24 cellular contexts compared by ENCODE assay signal in the genomic region with DNA sequence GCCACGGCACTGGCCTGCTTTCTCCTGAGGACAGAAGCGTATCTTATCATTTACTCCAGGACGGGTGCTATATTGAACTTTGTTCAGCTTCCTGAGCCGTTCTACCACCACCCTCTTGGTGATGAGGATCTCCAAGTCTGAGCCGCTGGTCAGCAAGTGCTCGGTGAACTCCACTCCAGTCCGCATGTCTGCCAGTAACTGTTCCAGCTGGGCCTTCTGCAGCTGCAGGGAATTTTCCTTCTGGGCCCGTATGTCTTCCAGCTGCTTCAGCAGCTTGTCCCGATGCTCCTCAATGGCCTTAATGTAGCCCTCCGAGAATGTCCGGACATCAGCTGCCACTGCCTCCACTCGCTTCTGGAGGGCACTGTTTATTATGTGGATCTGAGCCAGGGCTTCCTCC. TPM values are rescaled to one million over a fixed set of nuclear protein-coding genes. Genes with fewer than 3 reads are reported as not detected.
"Had no signal": no experiment of that assay in that cellular context is flagged by ENCODE, and none has a peak within 500 bp of the region (broad histone marks: within the 10 kb centered on the region; RNA-seq: fewer than 3 reads in every experiment).

No MANE protein-coding gene starts in this region.

- H3K36me3 ChIP-seq: neutrophil, spleen, transverse colon had no signal

- ATAC-seq: effector memory CD8-positive, alpha-beta T cell; heart left ventricle; left colon; left ventricle myocardium superior; mucosa of descending colon; naive thymus-derived CD4-positive, alpha-beta T cell; pancreas; sciatic nerve; stimulated activated naive B cell treated with anti-CD40 and anti-IgM and Interleukin-4, amounts not matched to agents 10 μg/mL and 1 μg/mL and 100 μg/mL, for 72 hours had no signal

- DNase-seq: cerebellar nuclear complex; cortex of kidney; effector memory CD8-positive, alpha-beta T cell; erythroblast; esophagus squamous epithelium; hippocampal formation; left colon; left ventricle myocardium superior; mucosa of descending colon; naive thymus-derived CD4-positive, alpha-beta T cell; nephron progenitor cell; spleen; stimulated activated CD4-positive, alpha-beta T cell treated with anti-CD3 and anti-CD28 coated beads, Interleukin-4, amount 100 ng/mL, for 4 hours; stimulated activated naive B cell treated with anti-CD40 and anti-IgM and Interleukin-4, amounts not matched to agents 10 μg/mL and 1 μg/mL and 100 μg/mL, for 72 hours; transverse colon had no signal

- H3K9me3 ChIP-seq: esophagus squamous epithelium, heart left ventricle, mucosa of descending colon, neutrophil, pancreas, spleen, thoracic aorta, transverse colon, vagina had no signal

- H3K36me3 Mint-ChIP-seq: memory B cell; naive thymus-derived CD4-positive, alpha-beta T cell had no signal

- H3K27ac Mint-ChIP-seq: memory B cell; naive thymus-derived CD4-positive, alpha-beta T cell; nephron progenitor cell; stimulated activated naive B cell treated with anti-CD40 and anti-IgM and Interleukin-4, amounts not matched to agents 10 μg/mL and 1 μg/mL and 100 μg/mL, for 72 hours; stimulated activated naive CD8-positive, alpha-beta T cell treated with anti-CD3 and anti-CD28 coated beads, Interleukin-15, Interleukin-2, amounts not matched to agents 100 ng/mL and 50 ng/mL, for 24 hours had no signal

- H3K27me3 Mint-ChIP-seq: effector memory CD8-positive, alpha-beta T cell; stimulated activated naive B cell treated with anti-CD40 and anti-IgM and Interleukin-4, amounts not matched to agents 10 μg/mL and 1 μg/mL and 100 μg/mL, for 72 hours had no signal

- H3K27me3 ChIP-seq: esophagus squamous epithelium, heart left ventricle, pancreas, transverse colon, vagina had no signal

- H3K27ac ChIP-seq: esophagus squamous epithelium, heart left ventricle, neutrophil, spleen, thoracic aorta, transverse colon, vagina had no signal

- H3K4me3 ChIP-seq: esophagus squamous epithelium, heart left ventricle, lung, mucosa of descending colon, pancreas, spleen, thoracic aorta, transverse colon, vagina had no signal

- H3K4me3 Mint-ChIP-seq: effector memory CD8-positive, alpha-beta T cell; memory B cell; naive thymus-derived CD4-positive, alpha-beta T cell; nephron progenitor cell; stimulated activated naive B cell treated with anti-CD40 and anti-IgM and Interleukin-4, amounts not matched to agents 10 μg/mL and 1 μg/mL and 100 μg/mL, for 72 hours; stimulated activated naive CD8-positive, alpha-beta T cell treated with anti-CD3 and anti-CD28 coated beads, Interleukin-15, Interleukin-2, amounts not matched to agents 100 ng/mL and 50 ng/mL, for 24 hours had no signal

- H3K9me3 Mint-ChIP-seq: effector memory CD8-positive, alpha-beta T cell; memory B cell; naive thymus-derived CD4-positive, alpha-beta T cell; nephron progenitor cell; stimulated activated naive B cell treated with anti-CD40 and anti-IgM and Interleukin-4, amounts not matched to agents 10 μg/mL and 1 μg/mL and 100 μg/mL, for 72 hours; stimulated activated naive CD8-positive, alpha-beta T cell treated with anti-CD3 and anti-CD28 coated beads, Interleukin-15, Interleukin-2, amounts not matched to agents 100 ng/mL and 50 ng/mL, for 24 hours had no signal

RNA-seq across cellular contexts. Expression of gene TRIM45, which starts 3.4 kb away (rescaled TPM):
- polyA plus RNA-seq: naive thymus-derived CD4-positive, alpha-beta T cell had no signal
